In the genomic region with DNA sequence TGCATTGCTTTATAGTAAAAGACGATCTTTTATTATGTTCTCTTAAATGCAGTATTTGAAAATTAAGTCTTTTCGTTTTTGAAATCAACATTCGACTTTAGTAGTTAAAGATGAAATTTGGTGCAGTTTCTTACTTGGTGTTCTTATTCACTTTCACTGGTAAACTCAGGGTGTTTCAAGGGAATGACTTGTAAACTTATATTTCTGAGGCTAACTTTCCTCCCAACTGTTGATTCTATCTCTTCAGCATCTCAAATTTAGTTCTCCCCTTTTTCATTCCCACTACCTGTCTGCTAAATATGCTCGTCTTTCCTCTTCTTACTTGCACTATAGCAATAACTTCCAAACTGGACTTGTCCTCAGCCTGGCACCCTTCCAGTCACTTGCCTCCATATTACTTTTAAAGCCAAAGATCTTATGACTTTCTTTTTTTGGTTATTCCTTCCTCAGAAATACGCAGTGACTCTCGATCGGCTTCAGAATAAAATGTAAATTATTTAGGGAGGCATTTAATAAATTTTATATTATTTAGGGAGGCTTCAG, we compare ENCODE assay signal across 8 cellular contexts. TPM values are rescaled to one million over a fixed set of nuclear protein-coding genes. Genes with fewer than 3 reads are reported as not detected.
DNase-seq lines count a peak whose midpoint lies in the region; ATAC-seq and TF ChIP-seq lines count a peak whose summit lies in the region.

No MANE protein-coding gene starts in this region.

- H3K9me3 Mint-ChIP-seq in CD14-positive monocyte (no peaks in the 10 kb centered on the region), natural killer cell (no peaks in the 10 kb centered on the region)

- ATAC-seq in natural killer cell (no peak), HG03378 (IDR thresholded peaks at IDR 0.05; ENCODE audit: unreplicated experiment) (no peak), HG02610 (IDR thresholded peaks at IDR 0.05; ENCODE audit: unreplicated experiment) (no peak), GM21528 (IDR thresholded peaks at IDR 0.05; ENCODE audit: low FRiP score, unreplicated experiment) (no peak)

- peaks cover 2% of the 10 kb centered on the region for H3K36me3 ChIP-seq in MG63

- peak overlapping the region; percentile 100 for H3K4me3 Mint-ChIP-seq in CD14-positive monocyte
- H3K4me3 Mint-ChIP-seq in natural killer cell = peak overlapping the region; percentile 97

- H3K27ac Mint-ChIP-seq in CD14-positive monocyte = no peak overlapping the region
- H3K27ac Mint-ChIP-seq in natural killer cell = peak overlapping the region; percentile 93 to 98

- peak overlapping the region; percentile 93 for H3K4me3 ChIP-seq in MG63
- peak overlapping the region; percentile 59 to 98 (median 89) for H3K4me3 ChIP-seq in dorsolateral prefrontal cortex

- H3K9me3 ChIP-seq in MG63 = no peaks in the 10 kb centered on the region

- peaks cover 7 to 12% of the 10 kb centered on the region in 2 donors for H3K36me3 Mint-ChIP-seq in CD14-positive monocyte
- H3K36me3 Mint-ChIP-seq in natural killer cell = peaks cover 7% of the 10 kb centered on the region

- H3K27me3 ChIP-seq in MG63 (no peaks in the 10 kb centered on the region), dorsolateral prefrontal cortex (no peaks in the 10 kb centered on the region)

- H3K27ac ChIP-seq in dorsolateral prefrontal cortex = peak overlapping the region in 12 of 59 donors; percentile 68 to 91 (median 82)

- H3K4me1 Mint-ChIP-seq in CD14-positive monocyte (peaks cover 22% of the 10 kb centered on the region), natural killer cell (peaks cover 27 to 31% of the 10 kb centered on the region in 2 donors)

- TF ChIP-seq CTCF in CD14-positive monocyte (IDR thresholded peaks at IDR 0.05) (no peak), dorsolateral prefrontal cortex (IDR thresholded peaks at IDR 0.05 in 54 of 56, conservative IDR thresholded peaks at IDR 0.05 in 2 of 56; ENCODE audit: low read depth in 1 of 56, partially characterized antibody in 56 of 56) (no peak), natural killer cell (IDR thresholded peaks at IDR 0.05) (no peak)

- H3K27me3 Mint-ChIP-seq in CD14-positive monocyte (ENCODE audit: low read depth in 3 of 3) = peaks cover 0 to 3% (median 0%) of the 10 kb centered on the region in 3 donors
- H3K27me3 Mint-ChIP-seq in natural killer cell (ENCODE audit: low read depth in 2 of 2) = no peaks in the 10 kb centered on the region

- intact Hi-C loops in CD14-positive monocyte (cut with micrococcal nuclease) = no loop called here
- intact Hi-C loops in dorsolateral prefrontal cortex (cut with DNase I) = loop anchor here in 1 of 2 donors (5.0 kb wide), 1 partner anchor 162 kb away; the partner anchor contains the start of genes SASS6 and TRMT13
- intact Hi-C loops in natural killer cell (cut with micrococcal nuclease) = loop anchor here (5.0 kb wide), 1 partner anchor 162 kb away; the partner anchor contains the start of genes SASS6 and TRMT13
- intact Hi-C loops in posterior cingulate gyrus (cut with DNase I) = loop anchor here (10.0 kb wide), 1 partner anchor 64 kb away; a partner anchor contains a TSS

- no peak for DNase-seq in CD14-positive monocyte (ENCODE audit: low spot score)
- DNase-seq in MG63 = no peak
- no peak for DNase-seq in dorsolateral prefrontal cortex
- no peak for DNase-seq in natural killer cell
- DNase-seq in posterior cingulate gyrus = no peak

RNA-seq across cellular contexts. Expression of gene SLC35A3, which starts 1.0 kb away (rescaled TPM):
- polyA plus RNA-seq in CD14-positive monocyte = 10 to 100 TPM; 10.1 to 13.0 TPM
- total RNA-seq in MG63 (2014; rRNA removed; shearing (Covaris generic); ENCODE audit: low replicate concordance) = 11.1 and 27.7 TPM in 2 replicates
- total RNA-seq in dorsolateral prefrontal cortex (10 to 100 TPM in 118 of 120 experiments, 1 to 10 TPM in 2; 8.8 to 24.9 (median 17.4) TPM), natural killer cell (10 to 100 TPM; 40.2 to 49.8 (median 43.1) TPM)

Comparison
In these comparisons a context has a peak if more than half of its experiments do, and no peak if none do; other contexts are left out.
1. H3K27ac Mint-ChIP-seq: peak in natural killer cell (2 of 2); none in CD14-positive monocyte (0 of 7).
2. intact Hi-C loops: an anchor here in natural killer cell (5.0 kb wide) and posterior cingulate gyrus (10.0 kb wide); none called in CD14-positive monocyte.